20 cellular contexts compared by ENCODE assay signal in the genomic region with DNA sequence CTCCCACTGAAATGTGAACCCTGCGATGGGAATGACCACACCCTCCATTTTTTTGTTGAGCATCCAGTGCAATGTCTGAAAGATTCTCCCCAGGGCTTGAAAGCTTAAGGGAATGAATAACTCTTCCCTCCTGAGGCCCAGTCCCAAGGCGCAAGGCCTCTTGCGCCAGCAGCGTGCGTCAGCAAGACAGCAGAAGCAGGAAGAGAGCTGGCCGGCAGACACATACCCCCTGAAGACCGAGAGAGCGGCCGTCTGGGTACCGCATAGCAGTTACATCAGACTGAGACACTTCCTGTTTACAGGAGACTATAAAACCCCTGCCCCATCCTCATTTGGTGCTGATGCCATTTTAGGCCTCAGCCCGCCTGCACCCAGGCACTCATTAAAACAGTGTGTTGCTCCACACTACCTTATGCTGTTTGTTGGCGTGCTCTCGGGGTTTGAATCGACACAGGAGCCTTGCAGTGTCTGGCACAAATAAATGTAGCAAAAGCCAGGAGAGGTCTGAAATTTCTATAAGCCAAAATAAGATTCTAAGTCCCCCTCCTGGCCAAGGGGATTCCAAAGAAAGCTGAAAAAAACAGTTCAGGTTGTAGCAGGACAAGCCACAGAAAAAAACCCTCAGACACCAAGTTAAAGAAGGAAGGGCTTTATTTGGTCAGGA.
DNase-seq lines count a peak whose midpoint lies in the region; ATAC-seq, FAIRE-seq and TF ChIP-seq lines count a peak whose summit lies in the region.
"Had no signal": no experiment of that assay in that cellular context is flagged by ENCODE, and none has a peak within 500 bp of the region (broad histone marks: within the 10 kb centered on the region; RNA-seq: fewer than 3 reads in every experiment).

No MANE protein-coding gene starts in this region.

- no peaks in the 10 kb centered on the region for H3K27me3 Mint-ChIP-seq in astrocyte (ENCODE audit: low read depth, unreplicated experiment)

- DNase-seq in BJ (ENCODE audit: low read depth): peak; percentile 96
- peak; percentile 6 for DNase-seq in MG63
- DNase-seq in astrocyte (ENCODE audit: low read depth): peak; percentile 63
- DNase-seq in activated CD4-positive, alpha-beta T cell treated with anti-CD3 and anti-CD28 coated beads for 48 hours: no peak
- DNase-seq in Right ventricle myocardium superior: no peak
- DNase-seq: activated CD4-positive, alpha-beta T cell treated with anti-CD3 and anti-CD28 coated beads for 1 hour; activated CD8-positive, alpha-beta memory T cell treated with anti-CD3 and anti-CD28 coated beads, Interleukin-2, amount 50 U/mL, for 4 hours; body of pancreas; CD8-positive, alpha-beta T cell; Karpas-422; left cardiac atrium; NCI-H1694 treated with DMSO at 0.1 percent for 48 hours; NCI-H526 treated with DMSO at 0.1 percent for 48 hours; stimulated activated naive CD8-positive, alpha-beta T cell treated with anti-CD3 and anti-CD28 coated beads, Interleukin-15, Interleukin-2, amounts not matched to agents 100 U/mL and 50 U/mL, for 24 hours; uterus had no signal

- H4K20me1 ChIP-seq in astrocyte (ENCODE audit: insufficient read depth, low read length): no peaks in the 10 kb centered on the region

- TF ChIP-seq CTCF in BJ (IDR thresholded peaks at IDR 0.05; ENCODE audit: insufficient read depth, low read depth, low read length) (no peak), astrocyte (IDR thresholded peaks at IDR 0.05; ENCODE audit: insufficient read depth, low read depth, low read length) (no peak)

- FAIRE-seq in astrocyte (lab: Jason Lieb, UNC): no peak

- peak overlapping the region; percentile 21 for H3K4me2 ChIP-seq in astrocyte (ENCODE audit: low read length)

- H3K4me1 Mint-ChIP-seq in astrocyte (ENCODE audit: low read depth, unreplicated experiment): peaks cover 21% of the 10 kb centered on the region

- no peak overlapping the region for H3K4me3 Mint-ChIP-seq in astrocyte (ENCODE audit: unreplicated experiment)
- H3K4me3 Mint-ChIP-seq: CD8-positive, alpha-beta T cell; T-helper 1 cell treated with Interleukin-12 subunit alpha and Interleukin-12 subunit beta and Interleukin-4 antibody, amounts not matched to agents 30 μg/mL and 1 μg/mL, for 36 hours had no signal

- no peaks in the 10 kb centered on the region for H3K27me3 ChIP-seq in BJ (ENCODE audit: control insufficient read depth, insufficient read depth, low read length)
- no peaks in the 10 kb centered on the region for H3K27me3 ChIP-seq in MG63
- no peaks in the 10 kb centered on the region for H3K27me3 ChIP-seq in astrocyte (ENCODE audit: insufficient read depth, low read length)
- no peaks in the 10 kb centered on the region for H3K27me3 ChIP-seq in muscle layer of colon (ENCODE audit: control insufficient read depth in 1 of 2, insufficient read depth in 2 of 2, low read length in 2 of 2)
- H3K27me3 ChIP-seq: body of pancreas, uterus had no signal

- peaks cover 16% of the 10 kb centered on the region for H3K9me3 Mint-ChIP-seq in astrocyte (ENCODE audit: unreplicated experiment)

- H3K36me3 ChIP-seq in BJ (ENCODE audit: control insufficient read depth, insufficient read depth, low read length) (no peaks in the 10 kb centered on the region), MG63 (no peaks in the 10 kb centered on the region), astrocyte (ENCODE audit: insufficient read depth, low read length) (no peaks in the 10 kb centered on the region), muscle layer of colon (ENCODE audit: insufficient read depth, low read length) (no peaks in the 10 kb centered on the region)
- H3K36me3 ChIP-seq: uterus had no signal

- no peak overlapping the region for H3K4me3 ChIP-seq in BJ (ENCODE audit: low read depth, low read length)
- H3K4me3 ChIP-seq in MG63: no peak overlapping the region
- no peak overlapping the region for H3K4me3 ChIP-seq in astrocyte (ENCODE audit: insufficient read depth, low read depth, low read length)
- H3K4me3 ChIP-seq in muscle layer of colon (ENCODE audit: low read depth in 1 of 2, low read length in 2 of 2): no peak overlapping the region
- H3K4me3 ChIP-seq: body of pancreas, uterus had no signal

- peaks cover 14% of the 10 kb centered on the region for H3K4me1 ChIP-seq in astrocyte (ENCODE audit: insufficient read depth, low read length)
- peaks cover 12% of the 10 kb centered on the region for H3K4me1 ChIP-seq in muscle layer of colon (ENCODE audit: insufficient read depth, low read length)
- H3K4me1 ChIP-seq: body of pancreas, uterus had no signal

- H3K79me2 ChIP-seq in astrocyte (ENCODE audit: insufficient read depth, low read length): no peaks in the 10 kb centered on the region

- POLR2A ChIA-PET in BJ (lab: Charles Lee): interaction anchor here (0.6 to 1.1 kb wide), 3 partner anchors 14 to 59 kb away, joined by 3 to 6 read pairs (median 3); no protein-coding TSS in a partner anchor

- H3K9ac ChIP-seq in astrocyte (ENCODE audit: low read length) (peak overlapping the region; percentile 68), muscle layer of colon (ENCODE audit: low read length) (no peak overlapping the region)

- H3K27ac ChIP-seq in astrocyte (ENCODE audit: low read depth, low read length) (peak overlapping the region; percentile 84), muscle layer of colon (ENCODE audit: low read depth, low read length) (peak overlapping the region; percentile 75)
- H3K27ac ChIP-seq: body of pancreas, RWPE1, uterus had no signal

- H2AFZ ChIP-seq in astrocyte (ENCODE audit: low read depth, low read length): no peak overlapping the region

- ATAC-seq in HG02973 (IDR thresholded peaks at IDR 0.05; ENCODE audit: unreplicated experiment) (no peak), HG03095 (IDR thresholded peaks at IDR 0.05; ENCODE audit: unreplicated experiment) (no peak), Right ventricle myocardium superior (ENCODE audit: poor library complexity) (no peak)
- ATAC-seq: body of pancreas; CD8-positive, alpha-beta T cell; stimulated activated naive CD8-positive, alpha-beta T cell treated with anti-CD3 and anti-CD28 coated beads, Interleukin-15, Interleukin-2, amounts not matched to agents 100 U/mL and 50 U/mL, for 24 hours had no signal

- no peak overlapping the region for H3K27ac Mint-ChIP-seq in astrocyte (ENCODE audit: unreplicated experiment)
- H3K27ac Mint-ChIP-seq: CD8-positive, alpha-beta T cell; T-helper 1 cell treated with Interleukin-12 subunit alpha and Interleukin-12 subunit beta and Interleukin-4 antibody, amounts not matched to agents 30 μg/mL and 1 μg/mL, for 36 hours had no signal

- intact Hi-C loops in Right ventricle myocardium superior (cut with DNase I): no loop called here

- peaks cover 7% of the 10 kb centered on the region for H3K9me3 ChIP-seq in MG63
- H3K9me3 ChIP-seq in astrocyte (ENCODE audit: insufficient read depth, low read depth, low read length): peaks cover 4% of the 10 kb centered on the region
- H3K9me3 ChIP-seq in muscle layer of colon (ENCODE audit: low read length): no peaks in the 10 kb centered on the region
- H3K9me3 ChIP-seq: body of pancreas had no signal

- CTCF ChIA-PET in BJ (lab: Yijun Ruan, JAX): interaction anchor here (0.9 to 2.2 kb wide), 7 partner anchors 8 to 416 kb away, joined by 3 to 10 read pairs (median 4); no protein-coding TSS in a partner anchor

- no peaks in the 10 kb centered on the region for H3K36me3 Mint-ChIP-seq in astrocyte (ENCODE audit: low read depth, unreplicated experiment)
- H3K36me3 Mint-ChIP-seq: CD8-positive, alpha-beta T cell had no signal

Comparison
In these comparisons a context has a peak if more than half of its experiments do, and no peak if none do; other contexts are left out.
1. DNase-seq: peak in BJ (single experiment), MG63 (single experiment) and astrocyte (single experiment); none in activated CD4-positive, alpha-beta T cell treated with anti-CD3 and anti-CD28 coated beads for 48 hours (single experiment) and Right ventricle myocardium superior (single experiment).